ENCODE assay signal across 24 cellular contexts in the genomic region with DNA sequence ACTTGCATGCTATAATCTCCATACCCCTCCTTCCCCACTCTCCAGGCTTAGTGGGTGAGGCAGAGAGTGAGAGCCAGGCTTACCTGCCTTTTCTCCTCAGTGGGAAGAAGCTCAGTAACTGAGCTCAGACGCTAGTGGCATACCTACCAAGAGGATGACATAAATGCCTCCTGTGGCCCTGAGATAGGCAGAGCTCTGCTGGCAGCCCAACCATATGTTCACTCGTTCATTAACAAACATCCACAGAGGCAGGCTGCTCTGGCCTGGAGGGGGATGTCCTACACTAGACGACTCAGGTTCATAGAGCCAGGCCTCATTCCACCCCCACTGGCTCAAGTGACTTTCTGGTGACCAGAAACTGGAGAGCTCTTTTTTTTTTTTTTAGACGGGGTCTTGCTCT.
DNase-seq lines count a peak whose midpoint lies in the region; ATAC-seq and TF ChIP-seq lines count a peak whose summit lies in the region.
"Had no signal": no experiment of that assay in that cellular context is flagged by ENCODE, and none has a peak within 500 bp of the region (broad histone marks: within the 10 kb centered on the region; RNA-seq: fewer than 3 reads in every experiment).

No MANE protein-coding gene starts in this region.

- H3K4ac ChIP-seq in trophoblast cell (ENCODE audit: low read depth, low read length) = no peak overlapping the region

- no peak overlapping the region for H2BK120ac ChIP-seq in trophoblast cell (ENCODE audit: insufficient read depth, low read length, poor library complexity)

- no peak overlapping the region for H4K12ac ChIP-seq in trophoblast cell (ENCODE audit: low read depth, low read length)

- WGBS in trophoblast cell (ENCODE audit: extremely low coverage, insufficient coverage, insufficient read length) = no CpG with 5 or more reads among the region's 4 CpGs

- no peak overlapping the region for H4K8ac ChIP-seq in trophoblast cell (ENCODE audit: low read depth, low read length)

- H3K14ac ChIP-seq in trophoblast cell (ENCODE audit: low read length) = no peak overlapping the region

- POLR2A ChIA-PET in CD4-positive, alpha-beta T cell (lab: Charles Lee) = interaction anchor here (0.7 to 2.8 kb wide), 9 partner anchors 9 to 140 kb away, joined by 3 to 10 read pairs (median 5); a partner anchor contains a TSS

- peaks cover 61% of the 10 kb centered on the region for H3K4me1 Mint-ChIP-seq in CD4-positive, alpha-beta T cell (ENCODE audit: low read depth)
- H3K4me1 Mint-ChIP-seq in mesothelial cell of epicardium = peaks cover 40% of the 10 kb centered on the region
- H3K4me1 Mint-ChIP-seq: stimulated activated memory B cell treated with anti-CD40 and anti-IgM and Interleukin-4, amounts not matched to agents 10 μg/mL and 1 μg/mL and 100 μg/mL, for 72 hours had no signal

- DNase-seq in NCI-H82 (lab: John Stamatoyannopoulos, UW) (peak; percentile 5), NCI-H82 treated with DMSO at 0.1 percent for 48 hours (lab: John Stamatoyannopoulos, UW; ENCODE audit: unreplicated experiment) (no peak), NCI-H69 (lab: John Stamatoyannopoulos, UW) (peak; percentile 65), mesothelial cell of epicardium (ENCODE audit: low spot score in 2 of 2, unreplicated experiment in 2 of 2) (no peak), trophoblast cell (no peak), SW480 (ENCODE audit: low spot score) (no peak)
- no peak for DNase-seq in CD4-positive, alpha-beta T cell
- DNase-seq: activated CD8-positive, alpha-beta memory T cell treated with anti-CD3 and anti-CD28 coated beads, Interleukin-2, amount 50 U/mL, for 48 hours; activated gamma-delta T cell; AML-193; anterior cingulate cortex; COR-L47; dorsolateral prefrontal cortex; left lung; NCI-H1092; NCI-H2029; stimulated activated CD4-positive, alpha-beta T cell treated with anti-CD3 and anti-CD28 coated beads, Interleukin-1b, Interleukin-23, amount 100 ng/mL, for 48 hours had no signal

- no peaks in the 10 kb centered on the region for H3K79me2 ChIP-seq in trophoblast cell (ENCODE audit: control insufficient read depth, insufficient read depth, low read length, poor library complexity)

- ATAC-seq in CD4-positive, alpha-beta T cell (ENCODE audit: poor library complexity) = no peak
- no peak for ATAC-seq in GM21723 (IDR thresholded peaks at IDR 0.05; ENCODE audit: unreplicated experiment)
- ATAC-seq: GM23338; left lung; stimulated activated memory B cell treated with anti-CD40 and anti-IgM and Interleukin-4, amounts not matched to agents 10 μg/mL and 1 μg/mL and 100 μg/mL, for 72 hours had no signal

- no peak overlapping the region for H2AFZ ChIP-seq in trophoblast cell (ENCODE audit: insufficient read depth, low read length, poor library complexity)
- H2AFZ ChIP-seq: GM23338 had no signal

- no peak overlapping the region for H3K4me2 ChIP-seq in trophoblast cell (ENCODE audit: low read length)
- H3K4me2 ChIP-seq: GM23338 had no signal

- H3K4me3 Mint-ChIP-seq in CD4-positive, alpha-beta T cell = peak overlapping the region; percentile 52
- H3K4me3 Mint-ChIP-seq in mesothelial cell of epicardium = no peak overlapping the region
- H3K4me3 Mint-ChIP-seq: central memory CD8-positive, alpha-beta T cell; GM23338; stimulated activated memory B cell treated with anti-CD40 and anti-IgM and Interleukin-4, amounts not matched to agents 10 μg/mL and 1 μg/mL and 100 μg/mL, for 72 hours had no signal

- H3K9me3 Mint-ChIP-seq in CD4-positive, alpha-beta T cell = peaks cover 2% of the 10 kb centered on the region
- H3K9me3 Mint-ChIP-seq in mesothelial cell of epicardium = peaks cover 13% of the 10 kb centered on the region
- H3K9me3 Mint-ChIP-seq: central memory CD8-positive, alpha-beta T cell had no signal

- no peak overlapping the region for H3K9ac ChIP-seq in trophoblast cell (ENCODE audit: low read length)

- H2BK5ac ChIP-seq in trophoblast cell (ENCODE audit: low read depth, low read length, poor library complexity) = no peak overlapping the region

- H3K23ac ChIP-seq in trophoblast cell (ENCODE audit: low read length) = no peak overlapping the region

- H3K9me3 ChIP-seq in CD4-positive, alpha-beta T cell (ENCODE audit: control insufficient read depth, low read length) = no peaks in the 10 kb centered on the region
- H3K9me3 ChIP-seq in trophoblast cell (ENCODE audit: insufficient read depth, low read depth, low read length) = peaks cover 2% of the 10 kb centered on the region
- H3K9me3 ChIP-seq: left lung, prostate gland had no signal

- H3K4me3 ChIP-seq in trophoblast cell (ENCODE audit: low read depth, low read length) = no peak overlapping the region
- H3K4me3 ChIP-seq: dorsolateral prefrontal cortex, GM23338, left lung, prostate gland had no signal

- CTCF ChIA-PET in CD4-positive, alpha-beta T cell (lab: Charles Lee) = interaction anchor here (1.9 to 2.0 kb wide), 2 partner anchors 10 to 20 kb away, joined by 4 read pairs; no protein-coding TSS in a partner anchor

- no peak overlapping the region for H3K27ac ChIP-seq in CD4-positive, alpha-beta T cell (ENCODE audit: low read depth, low read length)
- no peak overlapping the region for H3K27ac ChIP-seq in trophoblast cell (ENCODE audit: low read depth, low read length)
- H3K27ac ChIP-seq: dorsolateral prefrontal cortex, epithelial cell of prostate, left lung, prostate gland, VCaP had no signal

- no peak overlapping the region for H4K91ac ChIP-seq in trophoblast cell (ENCODE audit: low read depth, low read length)

- H2AK5ac ChIP-seq in trophoblast cell (ENCODE audit: low read length) = no peak overlapping the region

- no peaks in the 10 kb centered on the region for H3K4me1 ChIP-seq in trophoblast cell (ENCODE audit: control insufficient read depth in 1 of 2, insufficient read depth in 2 of 2, low read length in 2 of 2)
- H3K4me1 ChIP-seq: left lung, prostate gland had no signal

- no peaks in the 10 kb centered on the region for H3K79me1 ChIP-seq in trophoblast cell (ENCODE audit: low read length)

- H3K36me3 ChIP-seq in trophoblast cell (ENCODE audit: control insufficient read depth in 1 of 2, insufficient read depth in 2 of 2, low read length in 2 of 2) = peaks cover 0 to 3% of the 10 kb centered on the region in 2 experiments
- H3K36me3 ChIP-seq: left lung, prostate gland had no signal

- H3K27me3 Mint-ChIP-seq in CD4-positive, alpha-beta T cell = no peaks in the 10 kb centered on the region
- no peaks in the 10 kb centered on the region for H3K27me3 Mint-ChIP-seq in mesothelial cell of epicardium (ENCODE audit: low read depth)
- H3K27me3 Mint-ChIP-seq: central memory CD8-positive, alpha-beta T cell; stimulated activated memory B cell treated with anti-CD40 and anti-IgM and Interleukin-4, amounts not matched to agents 10 μg/mL and 1 μg/mL and 100 μg/mL, for 72 hours had no signal

- H3K18ac ChIP-seq in trophoblast cell (ENCODE audit: low read length) = no peak overlapping the region

- intact Hi-C loops in CD4-positive, alpha-beta T cell (cut with DNase I, micrococcal nuclease) = no loop called here

- no peak for TF ChIP-seq CTCF in CD4-positive, alpha-beta T cell (IDR thresholded peaks at IDR 0.05)
- no peak for TF ChIP-seq CTCF in mesothelial cell of epicardium (IDR thresholded peaks at IDR 0.05; ENCODE audit: unreplicated experiment)

- no peak overlapping the region for H2BK12ac ChIP-seq in trophoblast cell (ENCODE audit: low read length)

- peak overlapping the region; percentile 64 for H3K27ac Mint-ChIP-seq in CD4-positive, alpha-beta T cell
- peak overlapping the region; percentile 86 for H3K27ac Mint-ChIP-seq in mesothelial cell of epicardium
- H3K27ac Mint-ChIP-seq: GM23338; stimulated activated memory B cell treated with anti-CD40 and anti-IgM and Interleukin-4, amounts not matched to agents 10 μg/mL and 1 μg/mL and 100 μg/mL, for 72 hours had no signal

- H3K36me3 Mint-ChIP-seq in CD4-positive, alpha-beta T cell (ENCODE audit: low read depth) = peaks cover 67% of the 10 kb centered on the region
- H3K36me3 Mint-ChIP-seq in mesothelial cell of epicardium = peaks cover 23% of the 10 kb centered on the region

- no peaks in the 10 kb centered on the region for H3K27me3 ChIP-seq in CD4-positive, alpha-beta T cell (ENCODE audit: control insufficient read depth, insufficient read depth, low read length)
- no peaks in the 10 kb centered on the region for H3K27me3 ChIP-seq in trophoblast cell (ENCODE audit: insufficient read depth, low read length)
- H3K27me3 ChIP-seq: dorsolateral prefrontal cortex, left lung had no signal

Comparison
In these comparisons a context has a peak if more than half of its experiments do, and no peak if none do; other contexts are left out.
1. DNase-seq: peak in NCI-H82 (single experiment) and NCI-H69 (single experiment); none in NCI-H82 treated with DMSO at 0.1 percent for 48 hours (single experiment), CD4-positive, alpha-beta T cell (0 of 10), mesothelial cell of epicardium (0 of 2), trophoblast cell (0 of 2) and SW480 (single experiment).